ENCODE assay signal across 9 cellular contexts in genomic region chr6:7540595-7540994, GRCh38. TPM values are rescaled to one million over a fixed set of nuclear protein-coding genes. Genes with fewer than 3 reads are reported as not detected.
DNase-seq lines count a peak whose midpoint lies in the region; ATAC-seq and TF ChIP-seq lines count a peak whose summit lies in the region.
"Had no signal": no experiment of that assay in that cellular context is flagged by ENCODE, and none has a peak within 500 bp of the region (broad histone marks: within the 10 kb centered on the region; RNA-seq: fewer than 3 reads in every experiment).

No MANE protein-coding gene starts in this region.

- peaks cover 0 to 2% (median 0%) of the 10 kb centered on the region in 3 donors for H3K9me3 Mint-ChIP-seq in IgD-negative memory B cell
- H3K9me3 Mint-ChIP-seq in effector memory CD8-positive, alpha-beta T cell = no peaks in the 10 kb centered on the region
- H3K9me3 Mint-ChIP-seq in mesothelial cell of epicardium = no peaks in the 10 kb centered on the region

- peak overlapping the region; percentile 63 for H3K4me3 ChIP-seq in AG04450 (ENCODE audit: low read depth, low read length)

- H3K36me3 Mint-ChIP-seq in IgD-negative memory B cell (no peaks in the 10 kb centered on the region), mesothelial cell of epicardium (no peaks in the 10 kb centered on the region)
- peaks cover 3% of the 10 kb centered on the region for H3K36me3 Mint-ChIP-seq in effector memory CD8-positive, alpha-beta T cell (ENCODE audit: insufficient read depth)

- peaks cover 35% of the 10 kb centered on the region for H3K27me3 ChIP-seq in AG04450 (ENCODE audit: control insufficient read depth, insufficient read depth, low read length)

- ATAC-seq in effector memory CD8-positive, alpha-beta T cell (replicated peaks) = no peak

- H3K9me3 ChIP-seq in AG04450 (ENCODE audit: control insufficient read depth, insufficient read depth, low read length) = no peaks in the 10 kb centered on the region; the same call in 1 of the 2 replicates

- H3K27ac ChIP-seq in AG04450 (ENCODE audit: low read depth, low read length) = no peak overlapping the region

- CTCF ChIA-PET in AG04450 (lab: Charles Lee) = no interaction called here

- peak overlapping the region in 1 of 3 donors; percentile 48 for H3K27ac Mint-ChIP-seq in IgD-negative memory B cell
- H3K27ac Mint-ChIP-seq in effector memory CD8-positive, alpha-beta T cell = no peak overlapping the region
- peak overlapping the region; percentile 98 for H3K27ac Mint-ChIP-seq in mesothelial cell of epicardium

- H3K27me3 Mint-ChIP-seq in IgD-negative memory B cell (peaks cover 41% of the 10 kb centered on the region), mesothelial cell of epicardium (ENCODE audit: low read depth) (no peaks in the 10 kb centered on the region)
- H3K27me3 Mint-ChIP-seq in effector memory CD8-positive, alpha-beta T cell = peaks cover 74 to 87% of the 10 kb centered on the region in 2 donors

- H3K4me1 Mint-ChIP-seq in IgD-negative memory B cell (peaks cover 5 to 10% (median 9%) of the 10 kb centered on the region in 3 donors), mesothelial cell of epicardium (peaks cover 50% of the 10 kb centered on the region)
- H3K4me1 Mint-ChIP-seq in effector memory CD8-positive, alpha-beta T cell (ENCODE audit: low read depth in 2 of 2) = peaks cover 0 to 3% of the 10 kb centered on the region in 2 donors

- TF ChIP-seq CTCF in AG04450 (IDR thresholded peaks at IDR 0.05; ENCODE audit: low read depth, low read length) = no peak
- no peak for TF ChIP-seq CTCF in mesothelial cell of epicardium (IDR thresholded peaks at IDR 0.05; ENCODE audit: unreplicated experiment)

- intact Hi-C loops in head of caudate nucleus (cut with DNase I) = no loop called here

- POLR2A ChIA-PET in AG04450 (lab: Yijun Ruan, JAX) = interaction anchor here (0.7 kb wide), 1 partner anchor 12 kb away, joined by 3 read pairs; no protein-coding TSS in a partner anchor

- DNase-seq in AG04450 (ENCODE audit: low read depth, low spot score) = no peak
- no peak for DNase-seq in effector memory CD8-positive, alpha-beta T cell
- DNase-seq in mesothelial cell of epicardium (ENCODE audit: low spot score in 2 of 2, unreplicated experiment in 2 of 2) = no peak
- DNase-seq in RKO (ENCODE audit: low spot score) = no peak
- no peak for DNase-seq in stimulated activated CD4-positive, alpha-beta T cell treated with anti-CD3 and anti-CD28 coated beads, Interleukin-15, amount 100 ng/mL, for 24 hours
- DNase-seq in GF-D8 (lab: John Stamatoyannopoulos, UW) = no peak
- no peak for DNase-seq in head of caudate nucleus
- DNase-seq: T-helper 9 cell had no signal

- H3K4me3 Mint-ChIP-seq in IgD-negative memory B cell (peak overlapping the region; percentile 77 to 91 (median 82)), mesothelial cell of epicardium (peak overlapping the region; percentile 87)
- peak overlapping the region; percentile 64 to 68 for H3K4me3 Mint-ChIP-seq in effector memory CD8-positive, alpha-beta T cell

RNA-seq across cellular contexts. Expression of gene DSP, which starts 0.9 kb away (rescaled TPM):
- polyA plus RNA-seq in AG04450 (2011; rRNA removed) = 3.6 TPM in 2 replicates
- polyA minus RNA-seq in AG04450 (2011; rRNA and poly(A)+ RNA removed) = 7.3 and 7.4 TPM in 2 replicates
- polyA plus RNA-seq in IgD-negative memory B cell = 3.2 TPM
- total RNA-seq in mesothelial cell of epicardium = 163 to 172 TPM (median 171 TPM) in 3 replicates

RNA-seq across cellular contexts. Expression of gene SNRNP48, which starts 49.4 kb away (rescaled TPM):
- polyA plus RNA-seq in AG04450 (2011; rRNA removed) (7.3 and 10.6 TPM in 2 replicates), IgD-negative memory B cell (6.9 TPM)
- 2.9 and 4.3 TPM in 2 replicates for polyA minus RNA-seq in AG04450 (2011; rRNA and poly(A)+ RNA removed)
- 11.9 to 14.2 TPM (median 13.0 TPM) in 3 replicates for total RNA-seq in mesothelial cell of epicardium
